15 cellular contexts compared by ENCODE assay signal in genomic region chr3:29554584-29554983, GRCh38.
DNase-seq lines count a peak whose midpoint lies in the region; ATAC-seq, FAIRE-seq and TF ChIP-seq lines count a peak whose summit lies in the region.
"Had no signal": no experiment of that assay in that cellular context is flagged by ENCODE, and none has a peak within 500 bp of the region (broad histone marks: within the 10 kb centered on the region; RNA-seq: fewer than 3 reads in every experiment).

No MANE protein-coding gene starts in this region.

- no peak overlapping the region for H3K27ac ChIP-seq in small intestine (ENCODE audit: low read depth in 1 of 2, low read length in 1 of 2)
- H3K27ac ChIP-seq: 22Rv1, C4-2B had no signal

- ATAC-seq in activated naive CD8-positive, alpha-beta T cell treated with anti-CD3 and anti-CD28 coated beads, Interleukin-2, amount 50 U/mL, for 24 hours: peak; percentile 65
- ATAC-seq in stimulated activated naive CD8-positive, alpha-beta T cell treated with anti-CD3 and anti-CD28 coated beads, Interleukin-15, amount 100 ng/mL, for 72 hours: peak; percentile 65
- ATAC-seq: GM12878 had no signal

- 41 to 50% (median 42%) methylated on average over 2 of the region's 2 CpGs for WGBS in small intestine, 3 donors

- no peak overlapping the region for H3K4me3 Mint-ChIP-seq in activated naive CD8-positive, alpha-beta T cell treated with anti-CD3 and anti-CD28 coated beads, Interleukin-2, amount 50 U/mL, for 24 hours
- no peak overlapping the region for H3K4me3 Mint-ChIP-seq in activated naive CD8-positive, alpha-beta T cell treated with anti-CD3 and anti-CD28 coated beads for 36 hours
- no peak overlapping the region for H3K4me3 Mint-ChIP-seq in mesothelial cell of epicardium
- no peak overlapping the region for H3K4me3 Mint-ChIP-seq in stimulated activated naive CD8-positive, alpha-beta T cell treated with anti-CD3 and anti-CD28 coated beads, Interleukin-15, amount 100 ng/mL, for 72 hours
- H3K4me3 Mint-ChIP-seq: CD4-positive, alpha-beta memory T cell had no signal

- H3K4me1 Mint-ChIP-seq in activated naive CD8-positive, alpha-beta T cell treated with anti-CD3 and anti-CD28 coated beads, Interleukin-2, amount 50 U/mL, for 24 hours: peaks cover 7% of the 10 kb centered on the region
- peaks cover 8% of the 10 kb centered on the region for H3K4me1 Mint-ChIP-seq in activated naive CD8-positive, alpha-beta T cell treated with anti-CD3 and anti-CD28 coated beads for 36 hours
- peaks cover 32% of the 10 kb centered on the region for H3K4me1 Mint-ChIP-seq in mesothelial cell of epicardium
- peaks cover 6% of the 10 kb centered on the region for H3K4me1 Mint-ChIP-seq in stimulated activated naive CD8-positive, alpha-beta T cell treated with anti-CD3 and anti-CD28 coated beads, Interleukin-15, amount 100 ng/mL, for 72 hours
- H3K4me1 Mint-ChIP-seq: CD4-positive, alpha-beta memory T cell had no signal

- H3K27me3 Mint-ChIP-seq in activated naive CD8-positive, alpha-beta T cell treated with anti-CD3 and anti-CD28 coated beads, Interleukin-2, amount 50 U/mL, for 24 hours: peaks cover 5% of the 10 kb centered on the region
- peaks cover 20% of the 10 kb centered on the region for H3K27me3 Mint-ChIP-seq in activated naive CD8-positive, alpha-beta T cell treated with anti-CD3 and anti-CD28 coated beads for 36 hours
- no peaks in the 10 kb centered on the region for H3K27me3 Mint-ChIP-seq in mesothelial cell of epicardium (ENCODE audit: low read depth)
- no peaks in the 10 kb centered on the region for H3K27me3 Mint-ChIP-seq in stimulated activated naive CD8-positive, alpha-beta T cell treated with anti-CD3 and anti-CD28 coated beads, Interleukin-15, amount 100 ng/mL, for 72 hours
- H3K27me3 Mint-ChIP-seq: CD4-positive, alpha-beta memory T cell had no signal

- no peaks in the 10 kb centered on the region for H3K27me3 ChIP-seq in small intestine (ENCODE audit: control insufficient read depth in 2 of 2, insufficient read depth in 2 of 2, low read length in 2 of 2)
- H3K27me3 ChIP-seq: BE2C had no signal

- H3K36me3 Mint-ChIP-seq in activated naive CD8-positive, alpha-beta T cell treated with anti-CD3 and anti-CD28 coated beads, Interleukin-2, amount 50 U/mL, for 24 hours (ENCODE audit: low read depth): no peaks in the 10 kb centered on the region
- H3K36me3 Mint-ChIP-seq in activated naive CD8-positive, alpha-beta T cell treated with anti-CD3 and anti-CD28 coated beads for 36 hours: no peaks in the 10 kb centered on the region
- no peaks in the 10 kb centered on the region for H3K36me3 Mint-ChIP-seq in mesothelial cell of epicardium
- H3K36me3 Mint-ChIP-seq: CD4-positive, alpha-beta memory T cell had no signal

- no peak overlapping the region for H3K4me3 ChIP-seq in small intestine (ENCODE audit: low read depth in 1 of 2, low read length in 2 of 2)
- H3K4me3 ChIP-seq: GM12878 had no signal

- no peak for FAIRE-seq in small intestine (lab: Jason Lieb, UNC)
- FAIRE-seq: GM12878, GM18507 had no signal

- TF ChIP-seq CTCF in mesothelial cell of epicardium (IDR thresholded peaks at IDR 0.05; ENCODE audit: unreplicated experiment): no peak

- H3K9me3 Mint-ChIP-seq in activated naive CD8-positive, alpha-beta T cell treated with anti-CD3 and anti-CD28 coated beads, Interleukin-2, amount 50 U/mL, for 24 hours: no peaks in the 10 kb centered on the region
- H3K9me3 Mint-ChIP-seq in activated naive CD8-positive, alpha-beta T cell treated with anti-CD3 and anti-CD28 coated beads for 36 hours: no peaks in the 10 kb centered on the region
- H3K9me3 Mint-ChIP-seq in mesothelial cell of epicardium: peaks cover 5% of the 10 kb centered on the region
- H3K9me3 Mint-ChIP-seq in stimulated activated naive CD8-positive, alpha-beta T cell treated with anti-CD3 and anti-CD28 coated beads, Interleukin-15, amount 100 ng/mL, for 72 hours: no peaks in the 10 kb centered on the region

- no peaks in the 10 kb centered on the region for H3K9me3 ChIP-seq in small intestine (ENCODE audit: control insufficient read depth, low read depth)
- H3K9me3 ChIP-seq: BE2C had no signal

- no peaks in the 10 kb centered on the region for H3K36me3 ChIP-seq in small intestine (ENCODE audit: control insufficient read depth in 2 of 2, insufficient read depth in 2 of 2, low read length in 2 of 2)
- H3K36me3 ChIP-seq: BE2C had no signal

- DNase-seq in NOMO-1 treated with DMSO at 0.1 percent for 48 hours (lab: John Stamatoyannopoulos, UW; ENCODE audit: unreplicated experiment) (peak; percentile 13), NOMO-1 treated with dmso at 0.1 percent for 144 hours (lab: John Stamatoyannopoulos, UW; ENCODE audit: unreplicated experiment) (no peak), mesothelial cell of epicardium (ENCODE audit: low spot score in 2 of 2, unreplicated experiment in 2 of 2) (no peak), small intestine (no peak), NCI-H774 (lab: John Stamatoyannopoulos, UW) (no peak)
- no peak for DNase-seq in activated naive CD8-positive, alpha-beta T cell treated with anti-CD3 and anti-CD28 coated beads, Interleukin-2, amount 50 U/mL, for 24 hours
- DNase-seq in activated naive CD8-positive, alpha-beta T cell treated with anti-CD3 and anti-CD28 coated beads for 36 hours: no peak
- DNase-seq in stimulated activated naive CD8-positive, alpha-beta T cell treated with anti-CD3 and anti-CD28 coated beads, Interleukin-15, amount 100 ng/mL, for 72 hours: no peak
- DNase-seq: BE2C; CD4-positive, alpha-beta memory T cell; DMS79 had no signal

- H3K27ac Mint-ChIP-seq in activated naive CD8-positive, alpha-beta T cell treated with anti-CD3 and anti-CD28 coated beads, Interleukin-2, amount 50 U/mL, for 24 hours: no peak overlapping the region
- H3K27ac Mint-ChIP-seq in activated naive CD8-positive, alpha-beta T cell treated with anti-CD3 and anti-CD28 coated beads for 36 hours: no peak overlapping the region
- peak overlapping the region; percentile 8 for H3K27ac Mint-ChIP-seq in mesothelial cell of epicardium
- H3K27ac Mint-ChIP-seq in stimulated activated naive CD8-positive, alpha-beta T cell treated with anti-CD3 and anti-CD28 coated beads, Interleukin-15, amount 100 ng/mL, for 72 hours: no peak overlapping the region
- H3K27ac Mint-ChIP-seq: CD4-positive, alpha-beta memory T cell had no signal

- H3K4me1 ChIP-seq in small intestine (ENCODE audit: control insufficient read depth in 2 of 2, insufficient read depth in 1 of 2, low read depth in 1 of 2, low read length in 1 of 2): no peaks in the 10 kb centered on the region
